Comparison of ENCODE assay signal across 13 cellular contexts in genomic region chr2:25268136-25268535, GRCh38.
"Had no signal": no experiment of that assay in that cellular context is flagged by ENCODE, and none has a peak within 500 bp of the region (broad histone marks: within the 10 kb centered on the region; RNA-seq: fewer than 3 reads in every experiment).

No MANE protein-coding gene starts in this region.

- H3K9me3 ChIP-seq: psoas muscle, SK-N-SH, thoracic aorta had no signal

- H3K27ac ChIP-seq: psoas muscle, thoracic aorta had no signal

- H3K4me2 ChIP-seq: SK-N-SH had no signal

- H3K27ac Mint-ChIP-seq: natural killer cell treated with Interleukin-12 subunit alpha and Interleukin-12 subunit beta and Interleukin-15 and Interleukin-18, amount 100 ng/mL, for 72 hours; WTC11 had no signal

- ATAC-seq: left colon; natural killer cell treated with Interleukin-12 subunit alpha and Interleukin-12 subunit beta and Interleukin-15 and Interleukin-18, amount 100 ng/mL, for 72 hours; psoas muscle; sciatic nerve; stimulated activated naive CD8-positive, alpha-beta T cell treated with anti-CD3 and anti-CD28 coated beads, Interleukin-15, Interleukin-2, amounts not matched to agents 100 U/mL and 50 U/mL, for 24 hours; WTC11 had no signal

- H3K36me3 Mint-ChIP-seq: natural killer cell treated with Interleukin-12 subunit alpha and Interleukin-12 subunit beta and Interleukin-15 and Interleukin-18, amount 100 ng/mL, for 72 hours; WTC11 had no signal

- DNase-seq: activated gamma-delta T cell treated with Interleukin-2 at 50 U/mL for 16 hours; cortex of kidney; effector memory CD4-positive, alpha-beta T cell; hippocampal formation; left colon; mammary epithelial cell; SK-N-SH; stimulated activated naive CD8-positive, alpha-beta T cell treated with anti-CD3 and anti-CD28 coated beads, Interleukin-15, Interleukin-2, amounts not matched to agents 100 U/mL and 50 U/mL, for 24 hours had no signal

- H3K4me3 ChIP-seq: psoas muscle, thoracic aorta had no signal

- H3K4me1 ChIP-seq: psoas muscle had no signal

- H3K4me3 Mint-ChIP-seq: natural killer cell treated with Interleukin-12 subunit alpha and Interleukin-12 subunit beta and Interleukin-15 and Interleukin-18, amount 100 ng/mL, for 72 hours; WTC11 had no signal

- H3K27me3 Mint-ChIP-seq: natural killer cell treated with Interleukin-12 subunit alpha and Interleukin-12 subunit beta and Interleukin-15 and Interleukin-18, amount 100 ng/mL, for 72 hours had no signal

- H3K9me3 Mint-ChIP-seq: natural killer cell treated with Interleukin-12 subunit alpha and Interleukin-12 subunit beta and Interleukin-15 and Interleukin-18, amount 100 ng/mL, for 72 hours; WTC11 had no signal
